In the genomic region with DNA sequence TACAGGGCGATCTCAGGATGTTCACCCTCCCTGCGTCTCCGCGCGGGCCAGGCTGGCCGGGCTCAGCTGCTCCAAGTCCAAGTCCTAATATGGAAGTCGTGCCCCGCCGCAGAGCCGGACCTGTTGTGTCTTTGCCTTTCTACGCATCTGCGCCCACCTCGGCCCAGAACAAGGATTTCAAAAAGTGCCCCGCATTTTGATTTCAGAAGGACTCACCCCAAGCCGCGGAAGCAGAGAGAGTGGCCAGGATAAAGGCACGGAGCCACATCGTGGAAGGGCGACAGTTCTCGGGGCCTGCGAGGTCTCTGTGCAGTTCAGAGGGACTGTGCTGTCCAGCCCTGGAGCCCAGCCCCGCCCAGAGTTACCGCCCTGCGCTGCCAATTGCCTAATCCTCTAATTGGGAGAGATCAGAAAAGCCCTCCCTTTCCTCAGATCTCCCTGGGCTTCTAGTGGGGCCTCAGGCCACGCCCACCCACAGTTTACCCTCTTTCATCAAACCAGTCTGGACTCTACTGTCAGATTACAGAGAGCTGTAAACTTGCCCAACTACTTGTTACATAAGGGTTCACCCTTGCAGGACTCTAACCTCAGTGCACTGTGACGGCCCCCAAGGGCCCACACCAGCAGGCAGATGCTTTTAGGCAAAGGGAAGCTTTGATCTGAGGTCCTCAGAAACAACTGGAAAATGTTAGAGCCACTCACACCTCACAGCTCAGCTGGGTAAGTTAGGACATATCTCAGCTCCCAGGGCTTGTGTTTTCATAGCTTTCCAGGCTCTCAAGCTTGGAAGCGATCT, we compare ENCODE assay signal across 9 cellular contexts. TPM values are rescaled to one million over a fixed set of nuclear protein-coding genes. Genes with fewer than 3 reads are reported as not detected.
DNase-seq lines count a peak whose midpoint lies in the region; ATAC-seq and TF ChIP-seq lines count a peak whose summit lies in the region.
"Had no signal": no experiment of that assay in that cellular context is flagged by ENCODE, and none has a peak within 500 bp of the region (broad histone marks: within the 10 kb centered on the region; RNA-seq: fewer than 3 reads in every experiment).

Gene CES1 (minus strand): TSS at position 309 of the 796 bp plus-strand sequence. CDS start 41 bp downstream, at position 268.

- no peaks in the 10 kb centered on the region for H3K9me3 ChIP-seq in body of pancreas
- H3K9me3 ChIP-seq in left lung: no peaks in the 10 kb centered on the region
- H3K9me3 ChIP-seq in gastrocnemius medialis: no peaks in the 10 kb centered on the region
- H3K9me3 ChIP-seq: BLaER1 treated with 17β-estradiol and CSF1 and Interleukin-3, amounts not matched to agents 10 nM and 100 nM had no signal

- DNase-seq in HuH-7 (ENCODE audit: low spot score): peak; percentile 56
- DNase-seq in body of pancreas: peak; percentile 17 to 62 (median 33)
- peak; percentile 64 to 87 for DNase-seq in left lung
- peak; percentile 31 to 62 for DNase-seq in gastrocnemius medialis
- no peak for DNase-seq in superior temporal gyrus (ENCODE audit: extremely low spot score)
- no peak for DNase-seq in HEK293T (ENCODE audit: extremely low spot score)
- no peak for DNase-seq in NCI-H128 (lab: John Stamatoyannopoulos, UW; ENCODE audit: unreplicated experiment)

- peak within 1 kb of the TSS in 1 of 4 donors; percentile 21 for H3K27ac ChIP-seq in body of pancreas
- H3K27ac ChIP-seq in left lung: peak within 1 kb of the TSS; percentile 18 to 48
- H3K27ac ChIP-seq in gastrocnemius medialis: peak within 1 kb of the TSS in 2 of 4 donors; percentile 10 to 20

- H3K4me1 ChIP-seq in body of pancreas: peaks cover 20% of the 10 kb centered on the region
- H3K4me1 ChIP-seq in left lung: peaks cover 0 to 19% of the 10 kb centered on the region in 2 donors
- H3K4me1 ChIP-seq in gastrocnemius medialis: no peaks in the 10 kb centered on the region

- CTCF ChIA-PET in HEK293T (lab: Yijun Ruan, JAX): no interaction called here

- H3K4me3 ChIP-seq in body of pancreas: no peak within 1 kb of the TSS
- H3K4me3 ChIP-seq in left lung: peak within 1 kb of the TSS; percentile 15 to 27
- H3K4me3 ChIP-seq in gastrocnemius medialis: peak within 1 kb of the TSS in 3 of 4 donors; percentile 10 to 31 (median 19)
- H3K4me3 ChIP-seq: BLaER1 treated with 17β-estradiol and CSF1 and Interleukin-3, amounts not matched to agents 10 nM and 100 nM had no signal

- intact Hi-C loops in body of pancreas (cut with DNase I) (no loop called here), left lung (cut with DNase I) (no loop called here), gastrocnemius medialis (cut with DNase I; ENCODE audit: low total_unique reads) (no loop called here)

- no peak for TF ChIP-seq CTCF in body of pancreas (IDR thresholded peaks at IDR 0.05)
- TF ChIP-seq CTCF in left lung (IDR thresholded peaks at IDR 0.05): no peak
- no peak for TF ChIP-seq CTCF in gastrocnemius medialis (IDR thresholded peaks at IDR 0.05 in 4 of 5, conservative IDR thresholded peaks at IDR 0.05 in 1 of 5)

- ATAC-seq in body of pancreas (peak; percentile 53), left lung (peak; percentile 89), gastrocnemius medialis (peak; percentile 60 to 63), GM19397 (IDR thresholded peaks at IDR 0.05; ENCODE audit: unreplicated experiment) (no peak)

- no peaks in the 10 kb centered on the region for H3K27me3 ChIP-seq in body of pancreas
- H3K27me3 ChIP-seq in left lung: no peaks in the 10 kb centered on the region
- no peaks in the 10 kb centered on the region for H3K27me3 ChIP-seq in gastrocnemius medialis
- H3K27me3 ChIP-seq: BLaER1 treated with 17β-estradiol and CSF1 and Interleukin-3, amounts not matched to agents 10 nM and 100 nM had no signal

- WGBS in body of pancreas, 2 donors: 60 to 62% methylated on average over 24 to 27 of the region's 27 CpGs

- POLR2A ChIA-PET in HEK293T (lab: Yijun Ruan, JAX): no interaction called here

- H3K36me3 ChIP-seq in body of pancreas (replicated peaks in 1 of 2; ENCODE audit: insufficient read depth in 1 of 2, low read depth in 2 of 2): no peaks in the 10 kb centered on the region
- H3K36me3 ChIP-seq in left lung: no peaks in the 10 kb centered on the region
- H3K36me3 ChIP-seq in gastrocnemius medialis: no peaks in the 10 kb centered on the region
- H3K36me3 ChIP-seq: BLaER1 treated with 17β-estradiol and CSF1 and Interleukin-3, amounts not matched to agents 10 nM and 100 nM had no signal

- TF ChIP-seq POLR2A in body of pancreas (IDR thresholded peaks at IDR 0.05): no peak
- no peak for TF ChIP-seq POLR2A in gastrocnemius medialis (IDR thresholded peaks at IDR 0.05)

- in situ Hi-C loops in gastrocnemius medialis (cut with MboI; ENCODE audit: low sequenced_read_pairs in 4 of 4): loop anchor here in 1 of 4 donors (25.0 kb wide), 1 partner anchor 371 kb away; no protein-coding TSS in a partner anchor

TF ChIP-seq in HEK293T, 16 proteins besides CTCF, POLR2A, EP300 and RAD21:
- TF ChIP-seq CTBP1 (IDR thresholded peaks at IDR 0.05; ENCODE audit: borderline replicate concordance): no peak
- no peak for TF ChIP-seq TARDBP (IDR thresholded peaks at IDR 0.05)
- no peak for TF ChIP-seq FOXK2 (IDR thresholded peaks at IDR 0.05)
- TF ChIP-seq FOXA1 (IDR thresholded peaks at IDR 0.05): no peak
- TF ChIP-seq ARNT (IDR thresholded peaks at IDR 0.05): no peak

RNA-seq across cellular contexts. Expression of gene CES1, which starts in this region (rescaled TPM):
- 10 to 100 TPM in 1 of 2 donors, 1 to 10 TPM in 1; 4.2 to 19.1 TPM for total RNA-seq in body of pancreas
- 10 to 100 TPM; 62.3 to 78.9 TPM for total RNA-seq in left lung
- 1 to 10 TPM; 2.2 to 5.1 (median 3.1) TPM for total RNA-seq in gastrocnemius medialis

Comparison
In these comparisons a context has a peak if more than half of its experiments do, and no peak if none do; other contexts are left out.
1. DNase-seq: peak in HuH-7 (single experiment), body of pancreas (4 of 4), left lung (2 of 2) and gastrocnemius medialis (2 of 2); none in superior temporal gyrus (single experiment), HEK293T (single experiment) and NCI-H128 (single experiment).
2. H3K4me3 ChIP-seq: peak in left lung (2 of 2) and gastrocnemius medialis (3 of 4); none in body of pancreas (0 of 2).